1 cellular context compared by ENCODE assay signal in genomic region chr4:98929341-98930267, GRCh38.
A peak's percentile ranks its signal among the peaks of the same experiment; 100 is the strongest.
TF ChIP-seq lines count a peak whose summit lies in the region.

No MANE protein-coding gene starts in this region.

TF ChIP-seq in K562, 482 proteins besides CTCF, POLR2A, EP300 and RAD21 (continued from another document and continues in another):
- TF ChIP-seq ZBTB33 (CRISPR knock-in tag; IDR thresholded peaks at IDR 0.05): no peak
- peak; percentile 55; the same call in 1 of the 2 replicates for TF ChIP-seq LEF1 (IDR thresholded peaks at IDR 0.05)
- TF ChIP-seq SIN3A (IDR thresholded peaks at IDR 0.05; ENCODE audit: borderline replicate concordance in 2 of 2, control insufficient read depth in 1 of 2, low read depth in 2 of 2, low read length in 2 of 2): peak in 1 of 2 experiments; percentile 21; a peak in 1 of 4 replicates
- peak; percentile 86 for TF ChIP-seq JUN (IDR thresholded peaks at IDR 0.05; ENCODE audit: borderline replicate concordance, low read depth, low read length)
- 0 out of 2 replicates have a peak, but pooled peaks have one; percentile 39 for TF ChIP-seq JUN (CRISPR knock-in tag; IDR thresholded peaks at IDR 0.05; ENCODE audit: borderline replicate concordance)
- peak; percentile 62; the same call in 1 of the 2 replicates for TF ChIP-seq FOXP1 (CRISPR knock-in tag; IDR thresholded peaks at IDR 0.05)
- TF ChIP-seq ZKSCAN1 (IDR thresholded peaks at IDR 0.05; ENCODE audit: low read depth, low read length): peak; percentile 38; the same call in 1 of the 2 replicates
- TF ChIP-seq MAFK (IDR thresholded peaks at IDR 0.05; ENCODE audit: low read length): peak; percentile 28; the same call in 1 of the 2 replicates
- TF ChIP-seq HLTF (IDR thresholded peaks at IDR 0.05): no peak
- TF ChIP-seq TAF1 (IDR thresholded peaks at IDR 0.05; ENCODE audit: control insufficient read depth, extremely low read depth, insufficient read depth, low read length, severe bottlenecking): peak; percentile 67
- no peak for TF ChIP-seq NR4A1 (CRISPR knock-in tag; IDR thresholded peaks at IDR 0.05)
- TF ChIP-seq NR4A1 (tag; IDR thresholded peaks at IDR 0.05): 0 out of 2 replicates have a peak, but pooled peaks have one; percentile 18
- TF ChIP-seq EHMT2 (IDR thresholded peaks at IDR 0.05): peak; percentile 40; the same call in 1 of the 2 replicates
- peak in 1 of 3 experiments; percentile 69 for TF ChIP-seq YY1 (IDR thresholded peaks at IDR 0.05; ENCODE audit: borderline replicate concordance in 1 of 3, control insufficient read depth in 1 of 3, extremely low read depth in 1 of 3, insufficient read depth in 3 of 3, insufficient read length in 1 of 3, insufficient replicate concordance in 2 of 3, low read depth in 1 of 3, low read length in 2 of 3)
- TF ChIP-seq MLLT1 (IDR thresholded peaks at IDR 0.05): peak in 1 of 2 experiments; percentile 82; a peak in 2 of 4 replicates
- 0 out of 2 replicates have a peak, but pooled peaks have one; percentile 16 for TF ChIP-seq CUX1 (CRISPR knock-in tag; IDR thresholded peaks at IDR 0.05)
- TF ChIP-seq SMC3 (conservative IDR thresholded peaks at IDR 0.05; ENCODE audit: insufficient read depth, low read depth, low read length): no peak
- peak in 1 of 2 experiments; percentile 59; a peak in 2 of 4 replicates for TF ChIP-seq ZMIZ1 (IDR thresholded peaks at IDR 0.05; ENCODE audit: low read depth in 2 of 2, low read length in 2 of 2)
- TF ChIP-seq SP1 (CRISPR knock-in tag; IDR thresholded peaks at IDR 0.05): peak; percentile 57
- 0 out of 2 replicates have a peak, but pooled peaks have one; percentile 19 for TF ChIP-seq ZNF175 (CRISPR knock-in tag; IDR thresholded peaks at IDR 0.05; ENCODE audit: low read depth)
- TF ChIP-seq MECOM (CRISPR knock-in tag; IDR thresholded peaks at IDR 0.05): 0 out of 2 replicates have a peak, but pooled peaks have one; percentile 55
- TF ChIP-seq CSDE1 (IDR thresholded peaks at IDR 0.05): 0 out of 4 replicates have a peak, but pooled peaks of 1 of the 2 experiments have one; percentile 36
- no peak for TF ChIP-seq ZNF146 (CRISPR knock-in tag; IDR thresholded peaks at IDR 0.05; ENCODE audit: unreplicated experiment)
- TF ChIP-seq CBX3 (IDR thresholded peaks at IDR 0.05; ENCODE audit: borderline replicate concordance in 1 of 2, low read length in 2 of 2): peak in 1 of 2 experiments; percentile 47; a peak in 1 of 3 replicates
- no peak for TF ChIP-seq RHOXF2B (CRISPR knock-in tag; conservative IDR thresholded peaks at IDR 0.05)
- TF ChIP-seq FOXJ2 (tag; IDR thresholded peaks at IDR 0.05): no peak; the same call in 1 of the 2 replicates
- no peak for TF ChIP-seq SRSF3 (IDR thresholded peaks at IDR 0.05; ENCODE audit: insufficient read depth, low read length)
- peak; percentile 63; the same call in 1 of the 2 replicates for TF ChIP-seq L3MBTL2 (IDR thresholded peaks at IDR 0.05)
- no peak for TF ChIP-seq KLF16 (IDR thresholded peaks at IDR 0.05)
- TF ChIP-seq HDAC1 (IDR thresholded peaks at IDR 0.05): 0 out of 4 replicates have a peak, but pooled peaks of 1 of the 2 experiments have one; percentile 9
- no peak for TF ChIP-seq ZNF23 (CRISPR knock-in tag; IDR thresholded peaks at IDR 0.05)
- 0 out of 2 replicates have a peak, but pooled peaks have one; percentile 36 for TF ChIP-seq ZNF511 (CRISPR knock-in tag; IDR thresholded peaks at IDR 0.05)
- TF ChIP-seq RFX7 (CRISPR knock-in tag; IDR thresholded peaks at IDR 0.05): no peak
- peak; percentile 58; the same call in 1 of the 2 replicates for TF ChIP-seq ZNF384 (IDR thresholded peaks at IDR 0.05; ENCODE audit: low read depth, low read length)
- TF ChIP-seq ARID4B (CRISPR knock-in tag; IDR thresholded peaks at IDR 0.05): no peak
- peak; percentile 28 for TF ChIP-seq TAF9B (IDR thresholded peaks at IDR 0.05; ENCODE audit: partially characterized antibody)
- no peak for TF ChIP-seq CTCFL (IDR thresholded peaks at IDR 0.05; ENCODE audit: borderline replicate concordance, insufficient read depth, low read depth, low read length, poor library complexity, severe bottlenecking)
- 0 out of 2 replicates have a peak, but pooled peaks have one; percentile 39 for TF ChIP-seq MXI1 (IDR thresholded peaks at IDR 0.05; ENCODE audit: low read depth, low read length)
